Comparison of ENCODE assay signal across 2 cellular contexts in the genomic region with DNA sequence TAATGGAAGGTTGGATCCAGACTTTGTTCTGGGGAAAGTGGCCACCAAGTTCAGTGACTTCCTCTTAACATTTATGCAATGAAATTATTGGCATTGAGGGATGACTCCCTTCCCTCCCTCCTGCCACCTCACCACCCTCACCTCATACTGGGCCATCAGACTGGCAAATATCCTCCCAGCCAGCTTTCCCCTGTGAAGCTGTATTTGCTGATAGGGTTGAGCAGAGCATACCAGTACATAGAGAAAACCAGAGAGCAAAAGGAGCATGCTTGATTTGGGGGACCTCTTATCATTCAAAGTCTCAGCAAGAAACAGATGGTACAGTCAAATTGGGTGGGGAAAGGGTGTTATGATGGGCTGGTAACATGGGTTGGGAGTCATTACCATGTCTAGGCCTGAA.
TF ChIP-seq lines count a peak whose summit lies in the region.

No MANE protein-coding gene starts in this region.

TF ChIP-seq in HEK293, 187 proteins besides CTCF, POLR2A, EP300 and RAD21:
- TF ChIP-seq PRDM1 (tag by site-specific recombination; IDR thresholded peaks at IDR 0.05) (0 out of 2 replicates have a peak, but pooled peaks have one; percentile 24), ZNF37A (tag by site-specific recombination; IDR thresholded peaks at IDR 0.05) (no peak)

TF ChIP-seq in K562, 482 proteins besides CTCF, POLR2A, EP300 and RAD21:
- TF ChIP-seq EHMT2 (IDR thresholded peaks at IDR 0.05) (no peak), DIDO1 (tag; IDR thresholded peaks at IDR 0.05; ENCODE audit: low read depth) (no peak), PRPF4 (IDR thresholded peaks at IDR 0.05; ENCODE audit: insufficient read depth, low read depth, low read length, poor library complexity, severe bottlenecking) (no peak), RBM39 (optimal IDR thresholded peaks at IDR 0.05; ENCODE audit: low read depth, low read length) (no peak), TBL1XR1 (IDR thresholded peaks at IDR 0.05; ENCODE audit: low read length in 2 of 2) (no peak)
- TF ChIP-seq, protein P1, sequence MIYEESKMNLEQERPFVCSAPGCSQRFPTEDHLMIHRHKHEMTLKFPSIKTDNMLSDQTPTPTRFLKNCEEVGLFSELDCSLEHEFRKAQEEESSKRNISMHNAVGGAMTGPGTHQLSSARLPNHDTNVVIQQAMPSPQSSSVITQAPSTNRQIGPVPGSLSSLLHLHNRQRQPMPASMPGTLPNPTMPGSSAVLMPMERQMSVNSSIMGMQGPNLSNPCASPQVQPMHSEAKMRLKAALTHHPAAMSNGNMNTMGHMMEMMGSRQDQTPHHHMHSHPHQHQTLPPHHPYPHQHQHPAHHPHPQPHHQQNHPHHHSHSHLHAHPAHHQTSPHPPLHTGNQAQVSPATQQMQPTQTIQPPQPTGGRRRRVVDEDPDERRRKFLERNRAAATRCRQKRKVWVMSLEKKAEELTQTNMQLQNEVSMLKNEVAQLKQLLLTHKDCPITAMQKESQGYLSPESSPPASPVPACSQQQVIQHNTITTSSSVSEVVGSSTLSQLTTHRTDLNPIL (CRISPR knock-in tag; IDR thresholded peaks at IDR 0.05): no peak
- TF ChIP-seq, protein P2, sequence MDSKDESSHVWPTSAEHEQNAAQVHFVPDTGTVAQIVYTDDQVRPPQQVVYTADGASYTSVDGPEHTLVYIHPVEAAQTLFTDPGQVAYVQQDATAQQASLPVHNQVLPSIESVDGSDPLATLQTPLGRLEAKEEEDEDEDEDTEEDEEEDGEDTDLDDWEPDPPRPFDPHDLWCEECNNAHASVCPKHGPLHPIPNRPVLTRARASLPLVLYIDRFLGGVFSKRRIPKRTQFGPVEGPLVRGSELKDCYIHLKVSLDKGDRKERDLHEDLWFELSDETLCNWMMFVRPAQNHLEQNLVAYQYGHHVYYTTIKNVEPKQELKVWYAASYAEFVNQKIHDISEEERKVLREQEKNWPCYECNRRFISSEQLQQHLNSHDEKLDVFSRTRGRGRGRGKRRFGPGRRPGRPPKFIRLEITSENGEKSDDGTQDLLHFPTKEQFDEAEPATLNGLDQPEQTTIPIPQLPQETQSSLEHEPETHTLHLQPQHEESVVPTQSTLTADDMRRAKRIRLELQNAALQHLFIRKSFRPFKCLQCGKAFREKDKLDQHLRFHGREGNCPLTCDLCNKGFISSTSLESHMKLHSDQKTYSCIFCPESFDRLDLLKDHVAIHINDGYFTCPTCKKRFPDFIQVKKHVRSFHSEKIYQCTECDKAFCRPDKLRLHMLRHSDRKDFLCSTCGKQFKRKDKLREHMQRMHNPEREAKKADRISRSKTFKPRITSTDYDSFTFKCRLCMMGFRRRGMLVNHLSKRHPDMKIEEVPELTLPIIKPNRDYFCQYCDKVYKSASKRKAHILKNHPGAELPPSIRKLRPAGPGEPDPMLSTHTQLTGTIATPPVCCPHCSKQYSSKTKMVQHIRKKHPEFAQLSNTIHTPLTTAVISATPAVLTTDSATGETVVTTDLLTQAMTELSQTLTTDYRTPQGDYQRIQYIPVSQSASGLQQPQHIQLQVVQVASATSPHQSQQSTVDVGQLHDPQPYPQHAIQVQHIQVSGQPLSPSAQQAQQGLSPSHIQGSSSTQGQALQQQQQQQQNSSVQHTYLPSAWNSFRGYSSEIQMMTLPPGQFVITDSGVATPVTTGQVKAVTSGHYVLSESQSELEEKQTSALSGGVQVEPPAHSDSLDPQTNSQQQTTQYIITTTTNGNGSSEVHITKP (IDR thresholded peaks at IDR 0.05; ENCODE audit: partially characterized antibody): peak; percentile 7
- TF ChIP-seq, protein P3, sequence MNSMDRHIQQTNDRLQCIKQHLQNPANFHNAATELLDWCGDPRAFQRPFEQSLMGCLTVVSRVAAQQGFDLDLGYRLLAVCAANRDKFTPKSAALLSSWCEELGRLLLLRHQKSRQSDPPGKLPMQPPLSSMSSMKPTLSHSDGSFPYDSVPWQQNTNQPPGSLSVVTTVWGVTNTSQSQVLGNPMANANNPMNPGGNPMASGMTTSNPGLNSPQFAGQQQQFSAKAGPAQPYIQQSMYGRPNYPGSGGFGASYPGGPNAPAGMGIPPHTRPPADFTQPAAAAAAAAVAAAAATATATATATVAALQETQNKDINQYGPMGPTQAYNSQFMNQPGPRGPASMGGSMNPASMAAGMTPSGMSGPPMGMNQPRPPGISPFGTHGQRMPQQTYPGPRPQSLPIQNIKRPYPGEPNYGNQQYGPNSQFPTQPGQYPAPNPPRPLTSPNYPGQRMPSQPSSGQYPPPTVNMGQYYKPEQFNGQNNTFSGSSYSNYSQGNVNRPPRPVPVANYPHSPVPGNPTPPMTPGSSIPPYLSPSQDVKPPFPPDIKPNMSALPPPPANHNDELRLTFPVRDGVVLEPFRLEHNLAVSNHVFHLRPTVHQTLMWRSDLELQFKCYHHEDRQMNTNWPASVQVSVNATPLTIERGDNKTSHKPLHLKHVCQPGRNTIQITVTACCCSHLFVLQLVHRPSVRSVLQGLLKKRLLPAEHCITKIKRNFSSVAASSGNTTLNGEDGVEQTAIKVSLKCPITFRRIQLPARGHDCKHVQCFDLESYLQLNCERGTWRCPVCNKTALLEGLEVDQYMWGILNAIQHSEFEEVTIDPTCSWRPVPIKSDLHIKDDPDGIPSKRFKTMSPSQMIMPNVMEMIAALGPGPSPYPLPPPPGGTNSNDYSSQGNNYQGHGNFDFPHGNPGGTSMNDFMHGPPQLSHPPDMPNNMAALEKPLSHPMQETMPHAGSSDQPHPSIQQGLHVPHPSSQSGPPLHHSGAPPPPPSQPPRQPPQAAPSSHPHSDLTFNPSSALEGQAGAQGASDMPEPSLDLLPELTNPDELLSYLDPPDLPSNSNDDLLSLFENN (IDR thresholded peaks at IDR 0.05; ENCODE audit: low read depth in 2 of 2, low read length in 2 of 2): no peak
